ENCODE assay signal across 8 cellular contexts in the genomic region with DNA sequence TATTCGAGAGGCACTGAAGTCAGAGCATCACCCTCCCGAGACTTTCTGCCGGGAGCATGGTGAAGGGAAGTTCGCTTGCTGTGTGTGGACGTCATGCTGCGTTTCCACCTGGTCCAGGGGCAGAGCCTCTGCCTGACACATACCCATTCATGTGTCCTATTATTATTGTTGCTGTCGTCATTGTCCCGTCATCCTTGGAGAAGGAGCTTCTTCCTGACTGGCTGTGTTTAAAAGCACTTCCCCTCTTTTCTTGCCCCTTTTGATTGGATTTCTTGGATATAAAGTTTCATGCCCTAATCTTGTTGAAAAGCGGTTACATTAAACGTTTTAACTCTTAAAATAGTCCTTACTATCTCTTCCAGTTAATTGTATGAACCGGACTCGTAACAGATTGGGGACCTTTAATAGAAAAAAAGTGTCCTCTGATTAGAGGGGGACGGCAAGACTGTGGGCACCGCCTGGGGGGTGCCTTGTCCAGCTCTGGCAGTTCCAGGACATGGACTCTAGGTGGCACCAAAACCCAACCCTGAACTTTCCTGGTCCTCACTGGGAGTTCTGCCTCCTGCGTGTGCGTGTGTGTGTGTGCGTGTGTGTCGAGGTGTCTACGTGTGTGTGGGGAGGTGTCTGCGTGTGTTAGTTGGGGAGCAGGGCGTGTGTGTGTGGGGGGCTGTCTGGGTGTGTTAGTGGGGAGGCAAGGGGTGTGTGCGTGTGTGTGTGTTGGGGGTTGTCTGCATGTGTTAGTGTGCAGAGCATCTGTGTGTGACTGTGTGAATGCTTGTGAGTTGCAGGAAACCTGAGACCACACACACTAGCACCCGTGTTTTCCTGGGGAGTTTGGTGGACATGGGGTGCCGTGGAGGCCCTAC.
DNase-seq lines count a peak whose midpoint lies in the region; ATAC-seq and TF ChIP-seq lines count a peak whose summit lies in the region.

No MANE protein-coding gene starts in this region.

- no peak overlapping the region for H3K4me3 ChIP-seq in DND-41 (ENCODE audit: low read depth in 1 of 2, low read length in 2 of 2)
- no peak overlapping the region for H3K4me3 ChIP-seq in LNCaP clone FGC (ENCODE audit: low read depth, low read length)
- H3K4me3 ChIP-seq in SU-DHL-6 (ENCODE audit: insufficient read depth, low read length, poor library complexity, severe bottlenecking): no peak overlapping the region
- no peak overlapping the region for H3K4me3 ChIP-seq in ascending aorta

- H3K9me3 ChIP-seq in DND-41 (ENCODE audit: insufficient read depth, low read length, severe bottlenecking) (no peaks in the 10 kb centered on the region), SU-DHL-6 (ENCODE audit: insufficient read depth, low read length) (no peaks in the 10 kb centered on the region), ascending aorta (no peaks in the 10 kb centered on the region)

- intact Hi-C loops in ascending aorta (cut with DNase I): loop anchor here (5.0 kb wide), 1 partner anchor 128 kb away; no protein-coding TSS in a partner anchor

- H3F3A ChIP-seq in SU-DHL-6 (ENCODE audit: insufficient read depth): no peaks in the 10 kb centered on the region

- TF ChIP-seq CTCF in DND-41 (IDR thresholded peaks at IDR 0.05; ENCODE audit: borderline replicate concordance, extremely low read depth, low read length, poor library complexity, severe bottlenecking): peak; percentile 87
- TF ChIP-seq CTCF in LNCaP clone FGC (IDR thresholded peaks at IDR 0.05; ENCODE audit: control insufficient read depth, extremely low read depth, insufficient read depth): peak; percentile 77
- peak; percentile 78 for TF ChIP-seq CTCF in SU-DHL-6 (IDR thresholded peaks at IDR 0.05; ENCODE audit: insufficient read depth, low read length, poor library complexity, severe bottlenecking)
- peak; percentile 72 to 95 (median 93) for TF ChIP-seq CTCF in ascending aorta (IDR thresholded peaks at IDR 0.05)

- H3K4me1 ChIP-seq in DND-41 (ENCODE audit: insufficient read depth, low read length) (no peaks in the 10 kb centered on the region), ascending aorta (peaks cover 0 to 3% of the 10 kb centered on the region in 2 donors)

- no peak overlapping the region for H2AFZ ChIP-seq in DND-41 (ENCODE audit: low read depth, low read length)
- no peak overlapping the region for H2AFZ ChIP-seq in SU-DHL-6 (ENCODE audit: low read depth, low read length, severe bottlenecking)

- no peak overlapping the region for H3K4me2 ChIP-seq in DND-41 (ENCODE audit: insufficient read depth, low read length)
- H3K4me2 ChIP-seq in SU-DHL-6 (ENCODE audit: low read depth, low read length, poor library complexity, severe bottlenecking): no peak overlapping the region

- no peaks in the 10 kb centered on the region for H3K79me2 ChIP-seq in DND-41 (ENCODE audit: insufficient read depth, low read length)
- H3K79me2 ChIP-seq in SU-DHL-6 (ENCODE audit: insufficient read depth, low read length): no peaks in the 10 kb centered on the region

- no peaks in the 10 kb centered on the region for H3K9me2 ChIP-seq in SU-DHL-6 (replicated peaks; ENCODE audit: insufficient read depth, low read length)

- H3K27ac ChIP-seq in DND-41 (ENCODE audit: low read length): no peak overlapping the region
- no peak overlapping the region for H3K27ac ChIP-seq in SU-DHL-6 (ENCODE audit: low read depth, low read length)
- H3K27ac ChIP-seq in ascending aorta: no peak overlapping the region

- H3K9ac ChIP-seq in DND-41 (ENCODE audit: low read depth, low read length) (no peak overlapping the region), SU-DHL-6 (ENCODE audit: low read length) (no peak overlapping the region)

- no peaks in the 10 kb centered on the region for H3K36me3 ChIP-seq in DND-41 (ENCODE audit: insufficient read depth, low read length)
- no peaks in the 10 kb centered on the region for H3K36me3 ChIP-seq in SU-DHL-6 (ENCODE audit: low read length)
- H3K36me3 ChIP-seq in ascending aorta: no peaks in the 10 kb centered on the region

- H4K20me1 ChIP-seq in DND-41 (ENCODE audit: insufficient read depth, low read length) (peaks cover 11% of the 10 kb centered on the region; the same call in 1 of the 2 replicates), SU-DHL-6 (ENCODE audit: low read depth, low read length) (no peaks in the 10 kb centered on the region)

- H3K27me3 ChIP-seq in DND-41 (ENCODE audit: insufficient read depth, low read length, poor library complexity) (peaks cover 22% of the 10 kb centered on the region), SU-DHL-6 (ENCODE audit: low read length) (no peaks in the 10 kb centered on the region), ascending aorta (no peaks in the 10 kb centered on the region)

- DNase-seq in DND-41 (peak; percentile 66), LNCaP clone FGC (ENCODE audit: low read depth) (no peak), ascending aorta (ENCODE audit: low spot score in 2 of 2) (peak in 1 of 2 donors; percentile 72), hepatic stellate cell (ENCODE audit: low spot score) (peak; percentile 79), NCI-H510A (lab: John Stamatoyannopoulos, UW) (no peak)
- peak; percentile 36 for DNase-seq in stimulated activated CD4-positive, alpha-beta T cell treated with anti-CD3 and anti-CD28 coated beads, Interleukin-12 subunit alpha, Interleukin-12 subunit beta, amount 100 ng/mL, for 4 hours

- ATAC-seq in DND-41 (ENCODE audit: insufficient read depth, low read depth) (peak; percentile 80), GM21529 (IDR thresholded peaks at IDR 0.05; ENCODE audit: unreplicated experiment) (no peak)

Comparison
In these comparisons a context has a peak if more than half of its experiments do, and no peak if none do; other contexts are left out.
1. DNase-seq: peak in DND-41 (single experiment), hepatic stellate cell (single experiment) and stimulated activated CD4-positive, alpha-beta T cell treated with anti-CD3 and anti-CD28 coated beads, Interleukin-12 subunit alpha, Interleukin-12 subunit beta, amount 100 ng/mL, for 4 hours (single experiment); none in LNCaP clone FGC (single experiment) and NCI-H510A (single experiment).
2. Peak in every context shown above with its lines, with median percentiles within 50 percentile points of each other: CTCF ChIP-seq.